In the genomic region with DNA sequence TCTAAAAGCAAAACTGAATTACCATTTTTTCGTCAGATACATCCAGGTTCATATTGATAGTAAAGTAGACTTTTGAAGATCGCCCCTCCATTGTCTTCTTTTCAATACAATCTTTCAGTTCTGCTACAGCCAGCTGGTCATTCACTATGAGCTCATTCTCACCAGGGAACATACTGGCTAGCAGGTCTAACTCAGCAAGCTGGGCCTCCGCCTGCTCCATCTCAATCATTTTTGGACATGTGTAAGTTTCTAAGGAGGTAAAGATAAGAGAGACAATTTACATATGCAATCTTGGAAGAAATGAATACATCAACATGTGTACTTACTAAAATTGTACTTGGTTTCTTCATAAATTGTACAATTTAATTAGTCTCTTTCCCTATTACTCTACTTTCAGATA, we compare ENCODE assay signal across 13 cellular contexts. TPM values are rescaled to one million over a fixed set of nuclear protein-coding genes. Genes with fewer than 3 reads are reported as not detected.
DNase-seq lines count a peak whose midpoint lies in the region; ATAC-seq, FAIRE-seq and TF ChIP-seq lines count a peak whose summit lies in the region.
"Had no signal": no experiment of that assay in that cellular context is flagged by ENCODE, and none has a peak within 500 bp of the region (broad histone marks: within the 10 kb centered on the region; RNA-seq: fewer than 3 reads in every experiment).

No MANE protein-coding gene starts in this region.

- no peak overlapping the region for H4K8ac ChIP-seq in neuronal stem cell (ENCODE audit: low read depth, low read length)

- H2BK120ac ChIP-seq in neuronal stem cell (ENCODE audit: low read depth, low read length), result no peak overlapping the region

- CTCF ChIA-PET in K562 (lab: Yijun Ruan, JAX; ENCODE audit: low intra/inter-chr PET ratio), result no interaction called here

- 0 out of 2 replicates have a peak, but pooled peaks cover 4% of the 10 kb centered on the region for H3F3A ChIP-seq in GM23248 (ENCODE audit: insufficient read depth)

- POLR2A ChIA-PET in K562 (lab: Yijun Ruan, JAX), result interaction anchor here (1.0 to 1.7 kb wide), 4 partner anchors 11 to 64 kb away, joined by 4 to 5 read pairs (median 4); a partner anchor contains a TSS

- H3K4me1 ChIP-seq in GM23248 (ENCODE audit: insufficient read depth) (no peaks in the 10 kb centered on the region; the same call in 1 of the 2 replicates), K562 (replicated peaks in 1 of 2; ENCODE audit: control insufficient read depth in 2 of 2, insufficient read depth in 2 of 2, low read length in 2 of 2) (peaks cover 6 to 10% of the 10 kb centered on the region in 2 experiments; a peak in 3 of 5 replicates), neuronal stem cell (ENCODE audit: control insufficient read depth in 2 of 2, insufficient read depth in 1 of 2, low read depth in 1 of 2, low read length in 2 of 2) (peaks cover 0 to 2% of the 10 kb centered on the region in 2 donors)
- H3K4me1 ChIP-seq: HAP-1 had no signal

- no peak overlapping the region for H3K4me3 Mint-ChIP-seq in type B pancreatic cell
- H3K4me3 Mint-ChIP-seq: B cell; CD8-positive, alpha-beta T cell had no signal

- no peak for TF ChIP-seq RAD21 in K562 (CRISPR knock-in tag; conservative IDR thresholded peaks at IDR 0.05 in 1 of 2, IDR thresholded peaks at IDR 0.05 in 1 of 2)

- H3K4me2 ChIP-seq in GM23248 (ENCODE audit: unreplicated experiment) (no peak overlapping the region), K562 (ENCODE audit: insufficient read depth, low read length) (no peak overlapping the region), neuronal stem cell (ENCODE audit: insufficient read depth, low read length, poor library complexity, severe bottlenecking) (no peak overlapping the region)
- H3K4me2 ChIP-seq: BLaER1 treated with 17β-estradiol and CSF1 and Interleukin-3, amounts not matched to agents 10 nM and 100 nM had no signal

- in situ Hi-C loops in GM23248 (cut with MboI), result no loop called here
- in situ Hi-C loops in K562 (cut with MboI), result no loop called here

- no peak for TF ChIP-seq CTCF in K562 (IDR thresholded peaks at IDR 0.05 in 2 of 3, conservative IDR thresholded peaks at IDR 0.05 in 1 of 3; ENCODE audit: insufficient read depth in 2 of 3, low read depth in 1 of 3, low read length in 3 of 3)
- no peak for TF ChIP-seq CTCF in type B pancreatic cell (conservative IDR thresholded peaks at IDR 0.05)

- H3K4me3 ChIP-seq in GM23248, result no peak overlapping the region
- no peak overlapping the region for H3K4me3 ChIP-seq in K562
- H3K4me3 ChIP-seq in neuronal stem cell (ENCODE audit: low read length in 2 of 2), result no peak overlapping the region
- H3K4me3 ChIP-seq: BLaER1 treated with 17β-estradiol and CSF1 and Interleukin-3, amounts not matched to agents 10 nM and 100 nM; HAP-1 had no signal

- H3K9me1 ChIP-seq in K562 (ENCODE audit: control insufficient read depth, insufficient read depth, low read length), result no peaks in the 10 kb centered on the region

- no peak overlapping the region for H2AFZ ChIP-seq in GM23248
- no peak overlapping the region for H2AFZ ChIP-seq in K562 (ENCODE audit: low read depth, low read length)
- H2AFZ ChIP-seq in neuronal stem cell (ENCODE audit: low read length), result peak overlapping the region; percentile 68

- ATAC-seq in K562, result peak; percentile 69
- ATAC-seq: CD8-positive, alpha-beta T cell had no signal

- H3K27ac Mint-ChIP-seq in type B pancreatic cell, result peak overlapping the region; percentile 81
- H3K27ac Mint-ChIP-seq: B cell; CD8-positive, alpha-beta T cell had no signal

- H3K36me3 Mint-ChIP-seq in type B pancreatic cell, result peaks cover 4% of the 10 kb centered on the region

- no peaks in the 10 kb centered on the region for H3K27me3 ChIP-seq in GM23248 (replicated peaks; ENCODE audit: insufficient read depth)
- no peaks in the 10 kb centered on the region for H3K27me3 ChIP-seq in K562 (ENCODE audit: control insufficient read depth in 2 of 2, insufficient read depth in 2 of 2, low read length in 2 of 2)
- H3K27me3 ChIP-seq in neuronal stem cell (ENCODE audit: control insufficient read depth in 3 of 3, insufficient read depth in 3 of 3, low read depth in 1 of 3, low read length in 3 of 3), result no peaks in the 10 kb centered on the region
- H3K27me3 ChIP-seq: BLaER1 treated with 17β-estradiol and CSF1 and Interleukin-3, amounts not matched to agents 10 nM and 100 nM had no signal

- no peaks in the 10 kb centered on the region for H4K20me1 ChIP-seq in GM23248 (ENCODE audit: insufficient read depth)
- H4K20me1 ChIP-seq in K562 (replicated peaks; ENCODE audit: control insufficient read depth, insufficient read depth, low read length), result no peaks in the 10 kb centered on the region
- H4K20me1 ChIP-seq: BLaER1 treated with 17β-estradiol and CSF1 and Interleukin-3, amounts not matched to agents 10 nM and 100 nM had no signal

- no peaks in the 10 kb centered on the region for H3K79me1 ChIP-seq in neuronal stem cell (ENCODE audit: low read depth, low read length)

- H2BK12ac ChIP-seq in neuronal stem cell (ENCODE audit: low read length), result no peak overlapping the region

- no peak for TF ChIP-seq POLR2A in K562 (conservative IDR thresholded peaks at IDR 0.05)
- no peak for TF ChIP-seq POLR2A in GM12892 (IDR thresholded peaks at IDR 0.05; ENCODE audit: low read depth, low read length)

- no peak overlapping the region for H2BK5ac ChIP-seq in neuronal stem cell (ENCODE audit: low read length)

- H2AK5ac ChIP-seq in neuronal stem cell (ENCODE audit: low read depth, low read length), result no peak overlapping the region

- H3K18ac ChIP-seq in neuronal stem cell (ENCODE audit: low read length), result no peak overlapping the region

- no peaks in the 10 kb centered on the region for H3K9me3 ChIP-seq in GM23248 (ENCODE audit: low read depth)
- H3K9me3 ChIP-seq in K562 (replicated peaks; ENCODE audit: control insufficient read depth, insufficient read depth, low read depth, low read length), result no peaks in the 10 kb centered on the region
- H3K9me3 ChIP-seq in neuronal stem cell (replicated peaks in 1 of 2; ENCODE audit: control insufficient read depth in 2 of 2, insufficient read depth in 1 of 2, low read depth in 1 of 2, low read length in 2 of 2), result no peaks in the 10 kb centered on the region
- H3K9me3 ChIP-seq: HAP-1 had no signal

- peaks cover 4% of the 10 kb centered on the region for H3K4me1 Mint-ChIP-seq in type B pancreatic cell (ENCODE audit: unreplicated experiment)
- H3K4me1 Mint-ChIP-seq: B cell had no signal

- no peak for TF ChIP-seq EP300 in K562 (IDR thresholded peaks at IDR 0.05; ENCODE audit: low read length)

- DNase-seq in GM23248, result no peak
- peak in 1 of 4 experiments; percentile 42 for DNase-seq in K562 (ENCODE audit: extremely low read depth in 1 of 4, low spot score in 3 of 4)
- no peak for DNase-seq in neuronal stem cell (ENCODE audit: low spot score)
- no peak for DNase-seq in type B pancreatic cell (ENCODE audit: extremely low spot score, unreplicated experiment)
- no peak for DNase-seq in NCI-H446 (lab: John Stamatoyannopoulos, UW)
- no peak for DNase-seq in GM12892 (ENCODE audit: insufficient read length)
- DNase-seq: Calu3; CD8-positive, alpha-beta T cell; DMS79 treated with DMSO at 0.1 percent for 48 hours; GF-D8 had no signal

- WGBS in GM23248 (ENCODE audit: low coverage in 1 of 2, low lambda C conversion rate in 2 of 2, missing lambda C conversion rate in 2 of 2), 2 experiments, result 91 to 94% methylated on average over 3 of the region's 3 CpGs
- 52% methylated on average over 3 of the region's 3 CpGs for WGBS in K562 (ENCODE audit: insufficient coverage, low coverage, missing lambda C conversion rate)
- WGBS in neuronal stem cell (ENCODE audit: extremely low coverage in 2 of 2, insufficient read length in 2 of 2, insufficient replicate concordance in 1 of 2), 2 donors, result no CpG with 5 or more reads among the region's 3 CpGs

- H3K14ac ChIP-seq in neuronal stem cell (ENCODE audit: low read length), result no peak overlapping the region

- H4K91ac ChIP-seq in neuronal stem cell (ENCODE audit: low read depth, low read length, poor library complexity), result no peak overlapping the region

- no peak overlapping the region for H2BK15ac ChIP-seq in neuronal stem cell (ENCODE audit: low read length)

- H3K27ac ChIP-seq in GM23248 (no peak overlapping the region), K562 (ENCODE audit: extremely low read depth, low read depth, low read length) (no peak overlapping the region), neuronal stem cell (replicated peaks; ENCODE audit: low read length) (no peak overlapping the region)
- H3K27ac ChIP-seq: BLaER1 treated with 17β-estradiol and CSF1 and Interleukin-3, amounts not matched to agents 10 nM and 100 nM had no signal

- no peaks in the 10 kb centered on the region for H3K9me3 Mint-ChIP-seq in type B pancreatic cell
- H3K9me3 Mint-ChIP-seq: CD8-positive, alpha-beta T cell had no signal

- peak; percentile 82 for FAIRE-seq in K562 (lab: Jason Lieb, UNC)
- no peak for FAIRE-seq in GM12892 (lab: Jason Lieb, UNC)

- intact Hi-C loops in K562 (cut with micrococcal nuclease), result no loop called here

- no peaks in the 10 kb centered on the region for H3K27me3 Mint-ChIP-seq in type B pancreatic cell
- H3K27me3 Mint-ChIP-seq: B cell had no signal

- no peak overlapping the region for H3K4ac ChIP-seq in neuronal stem cell (ENCODE audit: low read length)

- H3K23ac ChIP-seq in neuronal stem cell (ENCODE audit: low read depth, low read length, poor library complexity), result no peak overlapping the region

- H3K36me3 ChIP-seq in GM23248 (ENCODE audit: low read depth) (no peaks in the 10 kb centered on the region), K562 (ENCODE audit: control insufficient read depth, insufficient read depth, low read length) (peaks cover 11% of the 10 kb centered on the region; the same call in 1 of the 3 replicates), neuronal stem cell (replicated peaks in 1 of 2; ENCODE audit: control insufficient read depth in 2 of 2, insufficient read depth in 2 of 2, low read length in 2 of 2) (peaks cover 0 to 8% of the 10 kb centered on the region in 2 donors)

- H3K9ac ChIP-seq in GM23248, result 0 out of 2 replicates have a peak overlapping the region, but pooled peaks have one; percentile 8
- H3K9ac ChIP-seq in K562 (ENCODE audit: insufficient read depth in 1 of 2, low read depth in 2 of 2, low read length in 2 of 2), result no peak overlapping the region
- H3K9ac ChIP-seq in neuronal stem cell (ENCODE audit: low read depth, low read length, poor library complexity), result no peak overlapping the region
- H3K9ac ChIP-seq: BLaER1 treated with 17β-estradiol and CSF1 and Interleukin-3, amounts not matched to agents 10 nM and 100 nM had no signal

- H3K79me2 ChIP-seq in GM23248 (ENCODE audit: insufficient read depth) (no peaks in the 10 kb centered on the region), K562 (ENCODE audit: control insufficient read depth, insufficient read depth, low read length) (peaks cover 4% of the 10 kb centered on the region; the same call in 2 of the 3 replicates)

- no TSS peak for BruUV-seq in K562 (replicated peaks; lab: Mats Ljungman, UMichigan)

- H3K9me2 ChIP-seq in GM23248 (ENCODE audit: insufficient read depth), result no peaks in the 10 kb centered on the region

RNA-seq across cellular contexts. Expression of a gene that starts 10.8 kb away (rescaled TPM):
- total RNA-seq in GM23248 (2014; rRNA removed; shearing (Covaris generic)), result 15.9 and 16.0 TPM in 2 replicates
- 30.8 and 32.5 TPM in 2 replicates for polyA plus RNA-seq in GM23248 (2016; fragmentation: Nextera tagmentation; extraction: Ambion mirVana)
- 8.6 and 12.2 TPM in 2 replicates for total RNA-seq in K562 (2011; cell fraction: chromatin; rRNA removed; ENCODE audit: low replicate concordance)
- 2.1 and 2.7 TPM in 2 replicates for total RNA-seq in K562 (2011; cell fraction: nucleolus; rRNA removed)
- 4.9 and 5.9 TPM in 2 replicates for total RNA-seq in K562 (2011; cell fraction: nucleoplasm; rRNA removed)
- 4.6 and 6.4 TPM in 2 replicates for total RNA-seq in K562 (2014; rRNA removed)
- total RNA-seq in K562 (2014; rRNA removed; fragmentation: Illumina TruSeq; extraction: Trizol), result 11.5 and 13.8 TPM in 2 replicates
- 8.4 and 8.6 TPM in 2 replicates for total RNA-seq in K562 (2015; rRNA removed; fragmentation: Illumina TruSeq; extraction: Trizol)
- 9.8 and 10.3 TPM in 2 replicates for total RNA-seq in K562 (2021)
- polyA plus RNA-seq in K562 (2011; rRNA removed), result 14.4 and 23.7 TPM in 2 replicates
- 5.7 and 7.0 TPM in 2 replicates for polyA plus RNA-seq in K562 (2011; cell fraction: cytosol; rRNA removed)
- 7.0 and 7.6 TPM in 2 replicates for polyA plus RNA-seq in K562 (2011; cell fraction: nucleus; rRNA removed)
- 9.3 and 11.4 TPM in 2 replicates for polyA plus RNA-seq in K562 (2012)
- 12.5 and 13.8 TPM in 2 replicates for polyA plus RNA-seq in K562 (2014; fragmentation: Illumina TruSeq; extraction: Trizol)
- 10 to 100 TPM; 27.9 to 31.8 TPM for polyA plus RNA-seq in K562 (2014; fragmentation: Nextera tagmentation; extraction: Ambion mirVana)
- 12.3 and 14.7 TPM in 2 replicates for polyA plus RNA-seq in K562 (2014; rRNA removed)
- polyA minus RNA-seq in K562 (2011; rRNA and poly(A)+ RNA removed), result 9.6 and 11.0 TPM in 2 replicates
- polyA minus RNA-seq in K562 (2011; cell fraction: cytosol; rRNA and poly(A)+ RNA removed), result 4.7 and 5.4 TPM in 2 replicates
- 3.2 and 5.3 TPM in 2 replicates for polyA minus RNA-seq in K562 (2011; cell fraction: nucleus; rRNA and poly(A)+ RNA removed)
- polyA plus RNA-seq in neuronal stem cell (2013, experiment 1 of 2), result 4.1 TPM
- 4.3 TPM for polyA plus RNA-seq in neuronal stem cell (2013, experiment 2 of 2)
- total RNA-seq in type B pancreatic cell (ENCODE audit: low replicate concordance), result 9.2 and 10.7 TPM in 2 replicates
- polyA plus RNA-seq in GM12892 (2012; ENCODE audit: missing spikeins), result 18.7 TPM

RNA-seq across cellular contexts. Expression of a gene that starts 15.7 kb away (rescaled TPM):
- 20.4 and 26.0 TPM in 2 replicates for total RNA-seq in GM23248 (2014; rRNA removed; shearing (Covaris generic))
- 14.7 and 16.8 TPM in 2 replicates for polyA plus RNA-seq in GM23248 (2016; fragmentation: Nextera tagmentation; extraction: Ambion mirVana)
- 58.0 and 146 TPM in 2 replicates for total RNA-seq in K562 (2011; cell fraction: chromatin; rRNA removed; ENCODE audit: low replicate concordance)
- total RNA-seq in K562 (2011; cell fraction: nucleolus; rRNA removed), result 29.2 and 30.5 TPM in 2 replicates
- 45.7 and 48.4 TPM in 2 replicates for total RNA-seq in K562 (2011; cell fraction: nucleoplasm; rRNA removed)
- 19.1 and 19.8 TPM in 2 replicates for total RNA-seq in K562 (2014; rRNA removed)
- total RNA-seq in K562 (2014; rRNA removed; fragmentation: Illumina TruSeq; extraction: Trizol), result 49.6 and 60.7 TPM in 2 replicates
- 39.0 and 40.7 TPM in 2 replicates for total RNA-seq in K562 (2015; rRNA removed; fragmentation: Illumina TruSeq; extraction: Trizol)
- 32.8 and 37.1 TPM in 2 replicates for total RNA-seq in K562 (2021)
- polyA plus RNA-seq in K562 (2011; rRNA removed), result 21.8 and 28.7 TPM in 2 replicates
- polyA plus RNA-seq in K562 (2011; cell fraction: cytosol; rRNA removed), result 4.6 and 9.6 TPM in 2 replicates
- polyA plus RNA-seq in K562 (2011; cell fraction: nucleus; rRNA removed), result 23.9 and 25.3 TPM in 2 replicates
- polyA plus RNA-seq in K562 (2012), result 15.2 and 15.3 TPM in 2 replicates
- 23.0 and 29.1 TPM in 2 replicates for polyA plus RNA-seq in K562 (2014; fragmentation: Illumina TruSeq; extraction: Trizol)
- 10 to 100 TPM; 16.6 to 21.8 TPM for polyA plus RNA-seq in K562 (2014; fragmentation: Nextera tagmentation; extraction: Ambion mirVana)
- polyA plus RNA-seq in K562 (2014; rRNA removed), result 14.6 and 15.7 TPM in 2 replicates
- 93.4 and 105 TPM in 2 replicates for polyA minus RNA-seq in K562 (2011; rRNA and poly(A)+ RNA removed)
- 25.1 and 34.2 TPM in 2 replicates for polyA minus RNA-seq in K562 (2011; cell fraction: cytosol; rRNA and poly(A)+ RNA removed)
- polyA minus RNA-seq in K562 (2011; cell fraction: nucleus; rRNA and poly(A)+ RNA removed), result 40.7 and 88.4 TPM in 2 replicates
- polyA plus RNA-seq in neuronal stem cell (2013, experiment 1 of 2), result 10.3 TPM
- polyA plus RNA-seq in neuronal stem cell (2013, experiment 2 of 2), result 9.7 TPM
- total RNA-seq in type B pancreatic cell (ENCODE audit: low replicate concordance), result 24.3 and 27.8 TPM in 2 replicates
- polyA plus RNA-seq in GM12892 (2012; ENCODE audit: missing spikeins), result 13.2 TPM

RNA-seq across cellular contexts. Expression of a gene that starts 16.1 kb away (rescaled TPM):
- total RNA-seq in GM23248 (2014; rRNA removed; shearing (Covaris generic)), result 30.2 and 33.5 TPM in 2 replicates
- polyA plus RNA-seq in GM23248 (2016; fragmentation: Nextera tagmentation; extraction: Ambion mirVana) (36.8 and 46.8 TPM in 2 replicates), K562 (2011; rRNA removed) (37.6 and 45.5 TPM in 2 replicates), K562 (2014; fragmentation: Illumina TruSeq; extraction: Trizol) (60.7 and 65.1 TPM in 2 replicates), K562 (2014; fragmentation: Nextera tagmentation; extraction: Ambion mirVana) (10 to 100 TPM; 62.8 to 67.4 TPM), K562 (2014; rRNA removed) (39.8 and 45.4 TPM in 2 replicates)
- 13.6 and 77.0 TPM in 2 replicates for total RNA-seq in K562 (2011; cell fraction: chromatin; rRNA removed; ENCODE audit: low replicate concordance)
- total RNA-seq in K562 (2011; cell fraction: nucleolus; rRNA removed), result 7.8 and 12.0 TPM in 2 replicates
- 20.5 and 24.4 TPM in 2 replicates for total RNA-seq in K562 (2011; cell fraction: nucleoplasm; rRNA removed)
- total RNA-seq in K562 (2014; rRNA removed) (38.4 and 39.1 TPM in 2 replicates), K562 (2014; rRNA removed; fragmentation: Illumina TruSeq; extraction: Trizol) (90.9 and 106 TPM in 2 replicates), K562 (2015; rRNA removed; fragmentation: Illumina TruSeq; extraction: Trizol) (77.4 and 85.7 TPM in 2 replicates), K562 (2021) (49.9 and 50.4 TPM in 2 replicates), type B pancreatic cell (ENCODE audit: low replicate concordance) (28.9 and 35.0 TPM in 2 replicates)
- 4.2 and 10.4 TPM in 2 replicates for polyA plus RNA-seq in K562 (2011; cell fraction: cytosol; rRNA removed)
- 20.2 and 31.1 TPM in 2 replicates for polyA plus RNA-seq in K562 (2011; cell fraction: nucleus; rRNA removed)
- polyA plus RNA-seq in K562 (2012), result 40.9 and 45.1 TPM in 2 replicates
- polyA minus RNA-seq in K562 (2011; rRNA and poly(A)+ RNA removed), result 37.3 and 44.1 TPM in 2 replicates
- polyA minus RNA-seq in K562 (2011; cell fraction: cytosol; rRNA and poly(A)+ RNA removed), result 13.3 and 13.7 TPM in 2 replicates
- 11.2 and 21.8 TPM in 2 replicates for polyA minus RNA-seq in K562 (2011; cell fraction: nucleus; rRNA and poly(A)+ RNA removed)
- polyA plus RNA-seq in neuronal stem cell (2013, experiment 1 of 2), result 26.9 TPM
- 27.3 TPM for polyA plus RNA-seq in neuronal stem cell (2013, experiment 2 of 2)
- 36.6 TPM for polyA plus RNA-seq in GM12892 (2012; ENCODE audit: missing spikeins)
